9 cellular contexts compared by ENCODE assay signal in the genomic region with DNA sequence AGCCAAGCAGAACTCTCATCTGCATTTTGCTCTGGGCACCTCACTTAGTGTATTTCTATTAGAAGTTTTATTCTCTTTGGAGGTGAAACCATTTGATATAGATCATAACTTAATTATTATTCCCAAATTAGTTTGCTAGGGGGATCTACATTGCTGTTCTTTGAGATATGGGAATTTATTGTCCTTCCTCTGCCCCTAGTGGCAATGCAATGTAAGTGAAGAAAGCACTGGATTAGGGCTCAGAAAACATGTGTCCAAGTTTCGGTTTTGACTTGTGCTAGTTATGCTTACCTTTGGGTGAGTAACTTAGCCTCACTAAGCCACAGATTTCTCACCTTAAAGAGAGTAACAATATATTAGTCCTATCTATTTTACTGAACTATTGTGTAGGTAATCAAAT. TPM values are rescaled to one million over a fixed set of nuclear protein-coding genes. Genes with fewer than 3 reads are reported as not detected.
DNase-seq lines count a peak whose midpoint lies in the region; ATAC-seq and TF ChIP-seq lines count a peak whose summit lies in the region.
"Had no signal": no experiment of that assay in that cellular context is flagged by ENCODE, and none has a peak within 500 bp of the region (broad histone marks: within the 10 kb centered on the region; RNA-seq: fewer than 3 reads in every experiment).

No MANE protein-coding gene starts in this region.

- H3K27ac Mint-ChIP-seq in T-helper 17 cell = no peak overlapping the region

- H3K4me3 Mint-ChIP-seq in T-helper 17 cell = no peak overlapping the region

- CTCF ChIA-PET in AG04450 (lab: Charles Lee) = interaction anchor here (0.6 kb wide), 1 partner anchor 794 kb away, joined by 3 read pairs; no protein-coding TSS in a partner anchor

- H3K4me3 ChIP-seq in AG04450 (ENCODE audit: low read depth, low read length) (no peak overlapping the region), kidney epithelial cell (ENCODE audit: low read depth, low read length) (no peak overlapping the region)
- H3K4me3 ChIP-seq: vagina had no signal

- H3K27me3 Mint-ChIP-seq in T-helper 17 cell = peaks cover 21% of the 10 kb centered on the region

- H3K27me3 ChIP-seq in AG04450 (ENCODE audit: control insufficient read depth, insufficient read depth, low read length) (no peaks in the 10 kb centered on the region), kidney epithelial cell (ENCODE audit: control insufficient read depth, insufficient read depth, low read length) (no peaks in the 10 kb centered on the region)
- H3K27me3 ChIP-seq: vagina had no signal

- no peaks in the 10 kb centered on the region for H3K36me3 Mint-ChIP-seq in T-helper 17 cell (ENCODE audit: low read depth)

- POLR2A ChIA-PET in AG04450 (lab: Yijun Ruan, JAX) = no interaction called here

- TF ChIP-seq CTCF in AG04450 (IDR thresholded peaks at IDR 0.05; ENCODE audit: low read depth, low read length) = peak; percentile 54
- peak; percentile 46 for TF ChIP-seq CTCF in GM13977 (IDR thresholded peaks at IDR 0.05; ENCODE audit: extremely low read depth, insufficient read depth, missing control alignments)
- TF ChIP-seq CTCF in kidney epithelial cell (IDR thresholded peaks at IDR 0.05; ENCODE audit: insufficient read depth, low read length, poor library complexity, severe bottlenecking) = peak; percentile 47

- peaks cover 14% of the 10 kb centered on the region for H3K9me3 ChIP-seq in AG04450 (ENCODE audit: control insufficient read depth, insufficient read depth, low read length)
- H3K9me3 ChIP-seq in T-helper 17 cell (ENCODE audit: control insufficient read depth, low read length, poor library complexity, severe bottlenecking) = no peaks in the 10 kb centered on the region
- H3K9me3 ChIP-seq: vagina had no signal

- intact Hi-C loops in head of caudate nucleus (cut with DNase I) = no loop called here

- in situ Hi-C loops in GM13977 (cut with MboI; ENCODE audit: low pct_unique_long_range_greater_than_20kb, low sequenced_read_pairs, unreplicated experiment) = no loop called here

- no peak overlapping the region for H3K27ac ChIP-seq in AG04450 (ENCODE audit: low read depth, low read length)
- H3K27ac ChIP-seq: vagina had no signal

- DNase-seq in AG04450 (ENCODE audit: low read depth, low spot score) = no peak
- peak; percentile 23 for DNase-seq in GM13977 (ENCODE audit: low spot score)
- DNase-seq in T-helper 17 cell = no peak
- DNase-seq in kidney epithelial cell (ENCODE audit: low read depth) = no peak
- no peak for DNase-seq in head of caudate nucleus
- DNase-seq in NCI-H2029 (lab: John Stamatoyannopoulos, UW) = no peak

- H3K36me3 ChIP-seq in kidney epithelial cell (ENCODE audit: control insufficient read depth, insufficient read depth, low read length) = no peaks in the 10 kb centered on the region
- H3K36me3 ChIP-seq: vagina had no signal

- H3K4me1 Mint-ChIP-seq in T-helper 17 cell = no peaks in the 10 kb centered on the region

- peak; percentile 56 for ATAC-seq in T-helper 17 cell
- ATAC-seq in HG03139 (IDR thresholded peaks at IDR 0.05; ENCODE audit: unreplicated experiment) = no peak
- no peak for ATAC-seq in GM18520 (IDR thresholded peaks at IDR 0.05; ENCODE audit: unreplicated experiment)

RNA-seq across cellular contexts. Expression of a gene that starts 2.9 kb away (rescaled TPM):
- polyA plus RNA-seq in AG04450 (2011; rRNA removed) = 0.11 TPM in 1 of 2 replicates, not detected in the other
- polyA minus RNA-seq in AG04450 (2011; rRNA and poly(A)+ RNA removed) = not detected in 2 replicates
- total RNA-seq in T-helper 17 cell = not detected
- total RNA-seq in kidney epithelial cell = not detected in 2 replicates
- total RNA-seq: vagina had no signal

RNA-seq across cellular contexts. Expression of a gene that starts 20.3 kb away (rescaled TPM):
- not detected in 2 replicates for polyA plus RNA-seq in AG04450 (2011; rRNA removed)
- not detected in 2 replicates for polyA minus RNA-seq in AG04450 (2011; rRNA and poly(A)+ RNA removed)
- not detected for total RNA-seq in T-helper 17 cell
- not detected in 2 replicates for total RNA-seq in kidney epithelial cell
- total RNA-seq: vagina had no signal

RNA-seq across cellular contexts. Expression of a gene that starts 26.4 kb away (rescaled TPM):
- 0.06 TPM in 1 of 2 replicates, not detected in the other for polyA plus RNA-seq in AG04450 (2011; rRNA removed)
- polyA minus RNA-seq in AG04450 (2011; rRNA and poly(A)+ RNA removed) = 0.14 TPM in 1 of 2 replicates, not detected in the other
- not detected for total RNA-seq in T-helper 17 cell
- 24.2 and 25.9 TPM in 2 replicates for total RNA-seq in kidney epithelial cell

RNA-seq across cellular contexts. Expression of a gene that starts 30.1 kb away (rescaled TPM):
- not detected in 2 replicates for polyA plus RNA-seq in AG04450 (2011; rRNA removed)
- not detected in 2 replicates for polyA minus RNA-seq in AG04450 (2011; rRNA and poly(A)+ RNA removed)
- total RNA-seq in T-helper 17 cell (not detected), kidney epithelial cell (not detected in 2 replicates)
- total RNA-seq: vagina had no signal

RNA-seq across cellular contexts. Expression of a gene that starts 35.9 kb away (rescaled TPM):
- polyA plus RNA-seq in AG04450 (2011; rRNA removed) = not detected in 2 replicates
- not detected in 2 replicates for polyA minus RNA-seq in AG04450 (2011; rRNA and poly(A)+ RNA removed)
- total RNA-seq in T-helper 17 cell (not detected), kidney epithelial cell (not detected in 2 replicates)
- total RNA-seq: vagina had no signal

Comparison
In these comparisons a context has a peak if more than half of its experiments do, and no peak if none do; other contexts are left out.
1. RNA of a gene that starts 26.4 kb away (total RNA-seq): 24.2 to 25.9 TPM in kidney epithelial cell; not detected in T-helper 17 cell; every median in the first group is over 10 times any median in the second.
2. Peak in every context shown above with its lines, with median percentiles within 50 percentile points of each other: CTCF ChIP-seq.